Comparison of ENCODE assay signal across 22 cellular contexts in genomic region chr10:26821699-26822542, GRCh38. TPM values are rescaled to one million over a fixed set of nuclear protein-coding genes. Genes with fewer than 3 reads are reported as not detected.
DNase-seq lines count a peak whose midpoint lies in the region; ATAC-seq, FAIRE-seq and TF ChIP-seq lines count a peak whose summit lies in the region.
"Had no signal": no experiment of that assay in that cellular context is flagged by ENCODE, and none has a peak within 500 bp of the region (broad histone marks: within the 10 kb centered on the region; RNA-seq: fewer than 3 reads in every experiment).

No MANE protein-coding gene starts in this region.

- DNase-seq in NCI-H2107 treated with DMSO at 0.1 percent for 48 hours (lab: John Stamatoyannopoulos, UW; ENCODE audit: unreplicated experiment) (peak; percentile 58), NCI-H2107 (lab: John Stamatoyannopoulos, UW) (no peak), astrocyte (ENCODE audit: low read depth) (peak; percentile 37), KG1 (lab: John Stamatoyannopoulos, UW) (no peak), erythroblast (lab: John Stamatoyannopoulos, UW) (no peak)
- DNase-seq in stimulated activated naive CD8-positive, alpha-beta T cell treated with anti-CD3 and anti-CD28 coated beads, Interleukin-15, Interleukin-2, amounts not matched to agents 100 U/mL and 50 U/mL, for 24 hours, result no peak
- DNase-seq in stimulated activated naive CD8-positive, alpha-beta T cell treated with anti-CD3 and anti-CD28 coated beads, Interleukin-15, amount 100 ng/mL, for 72 hours, result no peak
- DNase-seq: 8988T; activated CD8-positive, alpha-beta memory T cell treated with anti-CD3 and anti-CD28 coated beads, Interleukin-2, amount 50 U/mL, for 4 hours; activated naive CD8-positive, alpha-beta T cell treated with anti-CD3 and anti-CD28 coated beads, Interleukin-2, amount 50 U/mL, for 24 hours; DMS153; left ventricle myocardium superior; mucosa of descending colon; NCI-H146; NCI-H510A treated with DMSO at 0.1 percent for 48 hours; right cardiac atrium; SIG-M5; tibial artery had no signal

- H3K9ac ChIP-seq in astrocyte (ENCODE audit: low read length), result no peak overlapping the region

- no peak overlapping the region for H3K4me3 ChIP-seq in astrocyte (ENCODE audit: insufficient read depth, low read depth, low read length)
- H3K4me3 ChIP-seq: mucosa of descending colon, tibial artery had no signal

- peaks cover 2% of the 10 kb centered on the region for H3K36me3 ChIP-seq in astrocyte (ENCODE audit: insufficient read depth, low read length)

- H3K4me2 ChIP-seq in astrocyte (ENCODE audit: low read length), result no peak overlapping the region

- H3K27ac ChIP-seq in astrocyte (ENCODE audit: low read depth, low read length), result no peak overlapping the region
- H3K27ac ChIP-seq: C4-2B, tibial artery had no signal

- peak overlapping the region; percentile 3 for H3K27ac Mint-ChIP-seq in stimulated activated naive CD8-positive, alpha-beta T cell treated with anti-CD3 and anti-CD28 coated beads, Interleukin-15, Interleukin-2, amounts not matched to agents 100 ng/mL and 50 ng/mL, for 24 hours
- no peak overlapping the region for H3K27ac Mint-ChIP-seq in astrocyte (ENCODE audit: unreplicated experiment)
- H3K27ac Mint-ChIP-seq in stimulated activated naive CD8-positive, alpha-beta T cell treated with anti-CD3 and anti-CD28 coated beads, Interleukin-15, amount 100 ng/mL, for 72 hours, result no peak overlapping the region
- H3K27ac Mint-ChIP-seq: WTC11 had no signal

- H3K9me3 Mint-ChIP-seq in stimulated activated naive CD8-positive, alpha-beta T cell treated with anti-CD3 and anti-CD28 coated beads, Interleukin-15, Interleukin-2, amounts not matched to agents 100 ng/mL and 50 ng/mL, for 24 hours, result no peaks in the 10 kb centered on the region
- H3K9me3 Mint-ChIP-seq in astrocyte (ENCODE audit: unreplicated experiment), result no peaks in the 10 kb centered on the region
- peaks cover 0 to 8% of the 10 kb centered on the region in 2 donors for H3K9me3 Mint-ChIP-seq in stimulated activated naive CD8-positive, alpha-beta T cell treated with anti-CD3 and anti-CD28 coated beads, Interleukin-15, amount 100 ng/mL, for 72 hours
- H3K9me3 Mint-ChIP-seq: activated naive CD8-positive, alpha-beta T cell treated with anti-CD3 and anti-CD28 coated beads, Interleukin-2, amount 50 U/mL, for 24 hours; WTC11 had no signal

- FAIRE-seq in astrocyte (lab: Jason Lieb, UNC), result peak; percentile 78

- no peaks in the 10 kb centered on the region for H3K27me3 ChIP-seq in astrocyte (ENCODE audit: insufficient read depth, low read length)
- H3K27me3 ChIP-seq: tibial artery had no signal

- peaks cover 57% of the 10 kb centered on the region for H3K4me1 Mint-ChIP-seq in stimulated activated naive CD8-positive, alpha-beta T cell treated with anti-CD3 and anti-CD28 coated beads, Interleukin-15, Interleukin-2, amounts not matched to agents 100 ng/mL and 50 ng/mL, for 24 hours (ENCODE audit: low read depth)
- H3K4me1 Mint-ChIP-seq in astrocyte (ENCODE audit: low read depth, unreplicated experiment), result peaks cover 1% of the 10 kb centered on the region
- H3K4me1 Mint-ChIP-seq in stimulated activated naive CD8-positive, alpha-beta T cell treated with anti-CD3 and anti-CD28 coated beads, Interleukin-15, amount 100 ng/mL, for 72 hours, result peaks cover 60% of the 10 kb centered on the region
- H3K4me1 Mint-ChIP-seq: WTC11 had no signal

- H2AFZ ChIP-seq in astrocyte (ENCODE audit: low read depth, low read length), result no peak overlapping the region

- no peaks in the 10 kb centered on the region for H3K9me3 ChIP-seq in astrocyte (ENCODE audit: insufficient read depth, low read depth, low read length)
- H3K9me3 ChIP-seq: mucosa of descending colon, tibial artery had no signal

- peaks cover 94% of the 10 kb centered on the region for H3K79me2 ChIP-seq in astrocyte (ENCODE audit: insufficient read depth, low read length)

- no peak for TF ChIP-seq POLR2A in erythroblast (IDR thresholded peaks at IDR 0.05; ENCODE audit: low read length)

- H3K36me3 Mint-ChIP-seq in stimulated activated naive CD8-positive, alpha-beta T cell treated with anti-CD3 and anti-CD28 coated beads, Interleukin-15, Interleukin-2, amounts not matched to agents 100 ng/mL and 50 ng/mL, for 24 hours (ENCODE audit: low read depth), result peaks cover 47% of the 10 kb centered on the region
- peaks cover 2% of the 10 kb centered on the region for H3K36me3 Mint-ChIP-seq in astrocyte (ENCODE audit: low read depth, unreplicated experiment)

- H3K4me1 ChIP-seq in astrocyte (ENCODE audit: insufficient read depth, low read length), result no peaks in the 10 kb centered on the region

- no peak for ATAC-seq in stimulated activated naive CD8-positive, alpha-beta T cell treated with anti-CD3 and anti-CD28 coated beads, Interleukin-15, Interleukin-2, amounts not matched to agents 100 U/mL and 50 U/mL, for 24 hours
- ATAC-seq in stimulated activated naive CD8-positive, alpha-beta T cell treated with anti-CD3 and anti-CD28 coated beads, Interleukin-15, amount 100 ng/mL, for 72 hours, result peak; percentile 56
- ATAC-seq: activated naive CD8-positive, alpha-beta T cell treated with anti-CD3 and anti-CD28 coated beads, Interleukin-2, amount 50 U/mL, for 24 hours; esophagus mucosa; left ventricle myocardium superior; mucosa of descending colon; right cardiac atrium; WTC11 had no signal

- TF ChIP-seq CTCF in astrocyte (IDR thresholded peaks at IDR 0.05; ENCODE audit: insufficient read depth, low read depth, low read length), result no peak

- H3K4me3 Mint-ChIP-seq in stimulated activated naive CD8-positive, alpha-beta T cell treated with anti-CD3 and anti-CD28 coated beads, Interleukin-15, Interleukin-2, amounts not matched to agents 100 ng/mL and 50 ng/mL, for 24 hours, result no peak overlapping the region
- no peak overlapping the region for H3K4me3 Mint-ChIP-seq in astrocyte (ENCODE audit: unreplicated experiment)
- no peak overlapping the region for H3K4me3 Mint-ChIP-seq in stimulated activated naive CD8-positive, alpha-beta T cell treated with anti-CD3 and anti-CD28 coated beads, Interleukin-15, amount 100 ng/mL, for 72 hours
- H3K4me3 Mint-ChIP-seq: activated naive CD8-positive, alpha-beta T cell treated with anti-CD3 and anti-CD28 coated beads, Interleukin-2, amount 50 U/mL, for 24 hours; WTC11 had no signal

- H3K27me3 Mint-ChIP-seq in stimulated activated naive CD8-positive, alpha-beta T cell treated with anti-CD3 and anti-CD28 coated beads, Interleukin-15, Interleukin-2, amounts not matched to agents 100 ng/mL and 50 ng/mL, for 24 hours, result no peaks in the 10 kb centered on the region
- H3K27me3 Mint-ChIP-seq in astrocyte (ENCODE audit: low read depth, unreplicated experiment), result no peaks in the 10 kb centered on the region
- no peaks in the 10 kb centered on the region for H3K27me3 Mint-ChIP-seq in stimulated activated naive CD8-positive, alpha-beta T cell treated with anti-CD3 and anti-CD28 coated beads, Interleukin-15, amount 100 ng/mL, for 72 hours
- H3K27me3 Mint-ChIP-seq: activated naive CD8-positive, alpha-beta T cell treated with anti-CD3 and anti-CD28 coated beads, Interleukin-2, amount 50 U/mL, for 24 hours had no signal

- peaks cover 67% of the 10 kb centered on the region for H4K20me1 ChIP-seq in astrocyte (ENCODE audit: insufficient read depth, low read length)

RNA-seq across cellular contexts. Expression of gene ABI1, which starts 38.8 kb away (rescaled TPM):
- total RNA-seq in astrocyte, result 58.8 and 65.1 TPM in 2 replicates

Comparison
In these comparisons a context has a peak if more than half of its experiments do, and no peak if none do; other contexts are left out.
1. DNase-seq: peak in NCI-H2107 treated with DMSO at 0.1 percent for 48 hours (single experiment) and astrocyte (single experiment); none in NCI-H2107 (single experiment), stimulated activated naive CD8-positive, alpha-beta T cell treated with anti-CD3 and anti-CD28 coated beads, Interleukin-15, Interleukin-2, amounts not matched to agents 100 U/mL and 50 U/mL, for 24 hours (single experiment), stimulated activated naive CD8-positive, alpha-beta T cell treated with anti-CD3 and anti-CD28 coated beads, Interleukin-15, amount 100 ng/mL, for 72 hours (0 of 2), KG1 (single experiment) and erythroblast (0 of 2).